In the genomic region with DNA sequence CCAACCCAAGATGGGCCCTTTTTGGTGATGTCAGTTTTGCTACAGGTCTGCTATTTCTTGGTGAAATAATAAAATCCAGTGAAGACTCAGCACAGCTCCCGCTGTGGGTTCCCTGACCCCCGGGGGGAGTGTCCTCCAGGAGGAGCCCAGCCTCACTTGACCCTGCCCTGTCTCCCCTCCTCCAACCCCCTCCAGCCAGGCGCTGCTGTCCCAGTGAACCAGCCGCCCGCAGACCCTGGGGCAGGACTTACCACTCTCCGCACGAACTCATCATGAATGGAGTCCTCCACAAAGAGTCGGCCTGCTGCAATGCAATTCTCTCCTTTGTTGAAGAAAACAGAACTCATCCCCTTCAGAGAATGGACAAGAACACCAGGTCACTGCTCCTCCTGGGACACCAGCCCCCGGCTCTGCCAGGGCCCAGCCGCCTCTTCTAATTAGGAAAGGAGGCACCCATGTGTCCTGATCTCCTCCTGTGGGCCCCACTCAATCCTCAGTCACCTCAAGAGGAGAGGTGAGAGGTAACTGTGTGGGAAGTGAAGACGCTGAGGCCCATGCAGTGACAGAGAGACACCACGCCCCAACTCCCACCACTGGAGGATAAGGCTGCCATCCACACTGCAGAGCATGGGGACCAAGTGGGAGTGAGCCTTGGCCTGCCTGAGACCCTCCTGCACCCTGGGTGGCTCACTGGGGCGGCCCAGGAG, we compare ENCODE assay signal across 13 cellular contexts.
"Had no signal": no experiment of that assay in that cellular context is flagged by ENCODE, and none has a peak within 500 bp of the region (broad histone marks: within the 10 kb centered on the region; RNA-seq: fewer than 3 reads in every experiment).

No MANE protein-coding gene starts in this region.

- ATAC-seq: activated T-cell treated with anti-CD3 and anti-CD28 coated beads, Interleukin-2, amount 50 U/mL, for 72 hours; gastroesophageal sphincter; lower lobe of right lung had no signal

- H3K27ac ChIP-seq: cardiac muscle cell, gastroesophageal sphincter, lower lobe of right lung, tibial nerve had no signal

- H3K4me3 ChIP-seq: cardiac muscle cell, gastroesophageal sphincter, lower lobe of right lung, tibial nerve had no signal

- H3K36me3 ChIP-seq: cardiac muscle cell, lower lobe of right lung, tibial nerve had no signal

- H3K9me3 ChIP-seq: gastroesophageal sphincter, lower lobe of right lung, tibial nerve had no signal

- DNase-seq: activated CD4-positive, alpha-beta T cell treated with anti-CD3 and anti-CD28 coated beads, Interleukin-2, amount 50 U/mL, for 1 hour; activated naive CD4-positive, alpha-beta T cell treated with anti-CD3 and anti-CD28 coated beads for 36 hours; activated T-cell treated with anti-CD3 and anti-CD28 coated beads, Interleukin-2, amount 50 U/mL, for 72 hours; effector CD4-positive, alpha-beta T cell; lower lobe of right lung; midbrain; occipital lobe; SIG-M5; stimulated activated CD4-positive, alpha-beta T cell treated with anti-CD3 and anti-CD28 coated beads, Interleukin-4, amount 100 ng/mL, for 4 hours had no signal

- H3K27me3 ChIP-seq: cardiac muscle cell, gastroesophageal sphincter, tibial nerve had no signal

- H3K9me3 Mint-ChIP-seq: activated naive CD4-positive, alpha-beta T cell treated with anti-CD3 and anti-CD28 coated beads for 36 hours; activated T-cell treated with anti-CD3 and anti-CD28 coated beads, Interleukin-2, amount 50 U/mL, for 72 hours had no signal

- H3K4me3 Mint-ChIP-seq: activated naive CD4-positive, alpha-beta T cell treated with anti-CD3 and anti-CD28 coated beads for 36 hours; activated T-cell treated with anti-CD3 and anti-CD28 coated beads, Interleukin-2, amount 50 U/mL, for 72 hours had no signal

- H3K27ac Mint-ChIP-seq: activated naive CD4-positive, alpha-beta T cell treated with anti-CD3 and anti-CD28 coated beads for 36 hours; activated T-cell treated with anti-CD3 and anti-CD28 coated beads, Interleukin-2, amount 50 U/mL, for 72 hours had no signal

- FAIRE-seq: colon had no signal

- H3K4me1 ChIP-seq: gastroesophageal sphincter, lower lobe of right lung, tibial nerve had no signal
